ENCODE assay signal across 8 cellular contexts in genomic region chr17:81294512-81295030, GRCh38. TPM values are rescaled to one million over a fixed set of nuclear protein-coding genes. Genes with fewer than 3 reads are reported as not detected.
DNase-seq lines count a peak whose midpoint lies in the region; TF ChIP-seq lines count a peak whose summit lies in the region.

No MANE protein-coding gene starts in this region.

- TF ChIP-seq CTCF in Caco-2 (IDR thresholded peaks at IDR 0.05; ENCODE audit: insufficient read depth in 1 of 2, low read depth in 1 of 2, low read length in 1 of 2, severe bottlenecking in 1 of 2, unreplicated experiment in 1 of 2) (no peak), mesothelial cell of epicardium (IDR thresholded peaks at IDR 0.05; ENCODE audit: unreplicated experiment) (no peak), vagina (IDR thresholded peaks at IDR 0.05) (no peak)

- H3K9me3 Mint-ChIP-seq in Caco-2 (ENCODE audit: unreplicated experiment) = no peaks in the 10 kb centered on the region
- H3K9me3 Mint-ChIP-seq in mesothelial cell of epicardium = no peaks in the 10 kb centered on the region

- H3K27ac Mint-ChIP-seq in Caco-2 (ENCODE audit: unreplicated experiment) = peak overlapping the region; percentile 83
- peak overlapping the region; percentile 56 for H3K27ac Mint-ChIP-seq in mesothelial cell of epicardium

- H3K27me3 Mint-ChIP-seq in Caco-2 (ENCODE audit: insufficient read depth, unreplicated experiment) (no peaks in the 10 kb centered on the region), mesothelial cell of epicardium (ENCODE audit: low read depth) (no peaks in the 10 kb centered on the region)

- POLR2A ChIA-PET in Caco-2 (lab: Charles Lee) (interaction anchor here (0.6 to 1.3 kb wide), 6 partner anchors 15 to 219 kb away, joined by 3 to 11 read pairs (median 4); partner anchors contain the start of genes ACTG1, BAHCC1 and CEP131), HEK293T (lab: Yijun Ruan, JAX) (interaction anchor here (0.8 to 1.6 kb wide), 9 partner anchors 12 to 103 kb away, joined by 3 to 7 read pairs (median 5); partner anchors contain the start of genes NDUFAF8 and TEPSIN)

- DNase-seq in Caco-2 (peak in 1 of 2 experiments; percentile 55), HEK293T (ENCODE audit: extremely low spot score) (peak; percentile 42), SJCRH30 (peak in 1 of 2 experiments; percentile 47), dermis blood vessel endothelial cell (peak; percentile 50), mesothelial cell of epicardium (ENCODE audit: low spot score in 2 of 2, unreplicated experiment in 2 of 2) (no peak), vagina (ENCODE audit: extremely low spot score in 2 of 2) (no peak), NCI-H2171 (lab: John Stamatoyannopoulos, UW) (no peak)
- DNase-seq in NK-92 treated with Interleukin-12 subunit alpha and Interleukin-12 subunit beta, amount 100 ng/mL, for 24 hours (lab: John Stamatoyannopoulos, UW) = no peak

- BruUV-seq in Caco-2 (replicated peaks; lab: Mats Ljungman, UMichigan) = no TSS peak

- H3K27me3 ChIP-seq in Caco-2 (replicated peaks; ENCODE audit: control insufficient read depth, insufficient read depth, low read length) = no peaks in the 10 kb centered on the region
- no peaks in the 10 kb centered on the region for H3K27me3 ChIP-seq in SJCRH30
- no peaks in the 10 kb centered on the region for H3K27me3 ChIP-seq in vagina

- H3K27ac ChIP-seq in SJCRH30 (peak overlapping the region; percentile 53), vagina (peak overlapping the region; percentile 91)

- H3K36me3 Mint-ChIP-seq in Caco-2 (ENCODE audit: insufficient read depth, unreplicated experiment) (peaks cover 26% of the 10 kb centered on the region), mesothelial cell of epicardium (peaks cover 6% of the 10 kb centered on the region)

- CTCF ChIA-PET in Caco-2 (lab: Charles Lee) = interaction anchor here (1.0 to 1.7 kb wide), 3 partner anchors 15 to 40 kb away, joined by 3 to 8 read pairs (median 7); no protein-coding TSS in a partner anchor
- CTCF ChIA-PET in HEK293T (lab: Yijun Ruan, JAX) = interaction anchor here (1.2 to 2.0 kb wide), 2 partner anchors 15 to 190 kb away, joined by 3 to 5 read pairs; no protein-coding TSS in a partner anchor

- H3K4me3 ChIP-seq in Caco-2 (ENCODE audit: low read depth, low read length) (peak overlapping the region; percentile 96), SJCRH30 (peak overlapping the region; percentile 82), vagina (peak overlapping the region; percentile 66 to 67)

- H3K36me3 ChIP-seq in Caco-2 (ENCODE audit: control insufficient read depth, insufficient read depth, low read length) (no peaks in the 10 kb centered on the region), SJCRH30 (no peaks in the 10 kb centered on the region), vagina (no peaks in the 10 kb centered on the region)

- intact Hi-C loops in Caco-2 (cut with micrococcal nuclease; ENCODE audit: unreplicated experiment) (loop anchor here (1.0 to 5.0 kb wide), 3 partner anchors 15 to 46 kb away; no protein-coding TSS in a partner anchor), vagina (cut with DNase I) (loop anchor here (5.0 kb wide), 1 partner anchor 43 kb away; no protein-coding TSS in a partner anchor)

- no peaks in the 10 kb centered on the region for H3K9me3 ChIP-seq in Caco-2
- H3K9me3 ChIP-seq in SJCRH30 (replicated peaks) = no peaks in the 10 kb centered on the region
- no peaks in the 10 kb centered on the region for H3K9me3 ChIP-seq in vagina

- peaks cover 12% of the 10 kb centered on the region for H3K4me1 Mint-ChIP-seq in Caco-2 (ENCODE audit: low read depth, unreplicated experiment)
- peaks cover 29% of the 10 kb centered on the region for H3K4me1 Mint-ChIP-seq in mesothelial cell of epicardium

- TF ChIP-seq POLR2A in vagina (IDR thresholded peaks at IDR 0.05) = no peak

- H3K4me1 ChIP-seq in Caco-2 (peaks cover 17% of the 10 kb centered on the region), SJCRH30 (peaks cover 23% of the 10 kb centered on the region), vagina (peaks cover 45% of the 10 kb centered on the region)

- H3K4me3 Mint-ChIP-seq in Caco-2 (ENCODE audit: unreplicated experiment) (peak overlapping the region; percentile 80), mesothelial cell of epicardium (peak overlapping the region; percentile 74)

TF ChIP-seq in HEK293T, 16 proteins besides CTCF, POLR2A, EP300 and RAD21:
- TF ChIP-seq PKNOX1 (IDR thresholded peaks at IDR 0.05) (no peak), FOXA1 (IDR thresholded peaks at IDR 0.05) (no peak), FOXM1 (IDR thresholded peaks at IDR 0.05; ENCODE audit: borderline replicate concordance) (no peak), ZNF384 (IDR thresholded peaks at IDR 0.05) (no peak)
TF ChIP-seq in HEK293T: peak in this region for 0.

RNA-seq across cellular contexts. Expression of gene SLC38A10, which starts 0.5 kb away (rescaled TPM):
- total RNA-seq in Caco-2 (2022) (131 and 137 TPM in 2 replicates), dermis blood vessel endothelial cell (101 and 106 TPM in 2 replicates), mesothelial cell of epicardium (96.6 to 105 TPM (median 103 TPM) in 3 replicates), vagina (67.5 TPM)
- 97.0 and 99.8 TPM in 2 replicates for total RNA-seq in SJCRH30 (2014; rRNA removed; shearing (Covaris generic))

RNA-seq across cellular contexts. Expression of gene NDUFAF8, which starts 55.5 kb away (rescaled TPM):
- total RNA-seq in Caco-2 (2022) (65.0 and 66.7 TPM in 2 replicates), dermis blood vessel endothelial cell (18.4 and 26.9 TPM in 2 replicates), mesothelial cell of epicardium (46.8 to 47.6 TPM (median 47.3 TPM) in 3 replicates), vagina (52.5 TPM)
- 129 and 132 TPM in 2 replicates for total RNA-seq in SJCRH30 (2014; rRNA removed; shearing (Covaris generic))

RNA-seq across cellular contexts. Expression of gene TEPSIN, which starts 55.7 kb away (rescaled TPM):
- total RNA-seq in Caco-2 (2022) (38.7 and 40.3 TPM in 2 replicates), dermis blood vessel endothelial cell (12.1 and 24.5 TPM in 2 replicates), mesothelial cell of epicardium (44.6 to 49.2 TPM (median 45.0 TPM) in 3 replicates), vagina (35.4 TPM)
- total RNA-seq in SJCRH30 (2014; rRNA removed; shearing (Covaris generic)) = 21.5 and 29.3 TPM in 2 replicates

Comparison
In these comparisons a context has a peak if more than half of its experiments do, and no peak if none do; other contexts are left out.
1. DNase-seq: peak in HEK293T (single experiment) and dermis blood vessel endothelial cell (single experiment); none in mesothelial cell of epicardium (0 of 2), vagina (0 of 2), NCI-H2171 (single experiment) and NK-92 treated with Interleukin-12 subunit alpha and Interleukin-12 subunit beta, amount 100 ng/mL, for 24 hours (single experiment).
2. Peak in every context shown above with its lines, with median percentiles within 50 percentile points of each other: H3K4me3 ChIP-seq.